Comparison of ENCODE assay signal across 14 cellular contexts in the genomic region with DNA sequence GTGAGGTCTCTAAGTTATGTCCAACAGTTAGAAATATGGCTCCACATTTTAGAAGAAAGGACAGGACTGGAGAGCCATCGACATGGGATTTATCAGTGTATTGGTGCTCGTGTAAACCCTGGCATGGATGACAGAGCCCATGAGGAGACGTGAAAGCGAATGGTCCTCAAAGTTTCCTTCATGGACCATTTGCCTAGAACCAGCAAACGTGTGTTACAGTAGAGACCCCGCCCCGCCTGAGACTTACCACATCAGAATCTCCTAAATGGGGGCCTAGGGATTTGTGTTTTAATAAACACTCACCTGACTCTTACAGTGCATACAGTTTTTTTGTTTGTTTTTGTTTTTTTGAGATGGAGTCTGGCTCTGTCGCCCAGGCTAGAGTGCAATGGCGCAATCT. TPM values are rescaled to one million over a fixed set of nuclear protein-coding genes. Genes with fewer than 3 reads are reported as not detected.
A peak's percentile ranks its signal among the peaks of the same experiment; 100 is the strongest.
DNase-seq lines count a peak whose midpoint lies in the region; ATAC-seq lines count a peak whose summit lies in the region.
"Had no signal": no experiment of that assay in that cellular context is flagged by ENCODE, and none has a peak within 500 bp of the region (broad histone marks: within the 10 kb centered on the region; RNA-seq: fewer than 3 reads in every experiment).

No MANE protein-coding gene starts in this region.

- no peaks in the 10 kb centered on the region for H3K27me3 Mint-ChIP-seq in stimulated activated naive CD8-positive, alpha-beta T cell treated with anti-CD3 and anti-CD28 coated beads, Interleukin-15, Interleukin-2, amounts not matched to agents 100 ng/mL and 50 ng/mL, for 24 hours
- no peaks in the 10 kb centered on the region for H3K27me3 Mint-ChIP-seq in activated T-helper 1 cell treated with anti-CD3 and anti-CD28 coated beads, Interleukin-12 subunit alpha, Interleukin-12 subunit beta, Interleukin-2, Interleukin-4 antibody, amounts not matched to agents 30 ng/mL and 10 ng/mL and 1 ng/mL, durations not matched to agents 14 hours and 24 hours and 36 hours (ENCODE audit: insufficient read depth)

- no peak overlapping the region for H2BK12ac ChIP-seq in mesenchymal stem cell (ENCODE audit: low read length in 2 of 2)

- H3K79me1 ChIP-seq in mesenchymal stem cell (replicated peaks; ENCODE audit: low read length, poor library complexity, severe bottlenecking), result peaks cover 39% of the 10 kb centered on the region

- no peaks in the 10 kb centered on the region for H3K27me3 ChIP-seq in mesenchymal stem cell (ENCODE audit: control insufficient read depth in 1 of 2, insufficient read depth in 1 of 2, low read length in 2 of 2)
- H3K27me3 ChIP-seq: foreskin keratinocyte, ovary had no signal

- H3K4me2 ChIP-seq in mesenchymal stem cell (ENCODE audit: low read length, poor library complexity, severe bottlenecking), result no peak overlapping the region

- no peak overlapping the region for H2AFZ ChIP-seq in mesenchymal stem cell (ENCODE audit: low read depth, low read length)

- H2BK15ac ChIP-seq in mesenchymal stem cell (ENCODE audit: low read depth, poor library complexity, severe bottlenecking), result no peak overlapping the region

- no peak overlapping the region for H2BK5ac ChIP-seq in mesenchymal stem cell (ENCODE audit: low read depth, low read length, poor library complexity, severe bottlenecking)

- H3K36me3 Mint-ChIP-seq in stimulated activated naive CD8-positive, alpha-beta T cell treated with anti-CD3 and anti-CD28 coated beads, Interleukin-15, Interleukin-2, amounts not matched to agents 100 ng/mL and 50 ng/mL, for 24 hours (ENCODE audit: low read depth), result peaks cover 59% of the 10 kb centered on the region
- H3K36me3 Mint-ChIP-seq in activated T-helper 1 cell treated with anti-CD3 and anti-CD28 coated beads, Interleukin-12 subunit alpha, Interleukin-12 subunit beta, Interleukin-2, Interleukin-4 antibody, amounts not matched to agents 30 ng/mL and 10 ng/mL and 1 ng/mL, durations not matched to agents 14 hours and 24 hours and 36 hours (ENCODE audit: low read depth), result peaks cover 56% of the 10 kb centered on the region

- H3K4me1 Mint-ChIP-seq in stimulated activated naive CD8-positive, alpha-beta T cell treated with anti-CD3 and anti-CD28 coated beads, Interleukin-15, Interleukin-2, amounts not matched to agents 100 ng/mL and 50 ng/mL, for 24 hours (ENCODE audit: low read depth), result peaks cover 99% of the 10 kb centered on the region
- H3K4me1 Mint-ChIP-seq in activated T-helper 1 cell treated with anti-CD3 and anti-CD28 coated beads, Interleukin-12 subunit alpha, Interleukin-12 subunit beta, Interleukin-2, Interleukin-4 antibody, amounts not matched to agents 30 ng/mL and 10 ng/mL and 1 ng/mL, durations not matched to agents 14 hours and 24 hours and 36 hours (ENCODE audit: low read depth), result peaks cover 97% of the 10 kb centered on the region

- H3K9me3 Mint-ChIP-seq in stimulated activated naive CD8-positive, alpha-beta T cell treated with anti-CD3 and anti-CD28 coated beads, Interleukin-15, Interleukin-2, amounts not matched to agents 100 ng/mL and 50 ng/mL, for 24 hours, result no peaks in the 10 kb centered on the region
- no peaks in the 10 kb centered on the region for H3K9me3 Mint-ChIP-seq in activated T-helper 1 cell treated with anti-CD3 and anti-CD28 coated beads, Interleukin-12 subunit alpha, Interleukin-12 subunit beta, Interleukin-2, Interleukin-4 antibody, amounts not matched to agents 30 ng/mL and 10 ng/mL and 1 ng/mL, durations not matched to agents 14 hours and 24 hours and 36 hours

- H4K91ac ChIP-seq in mesenchymal stem cell (ENCODE audit: low read length), result peak overlapping the region; percentile 39

- H3K9ac ChIP-seq in mesenchymal stem cell (ENCODE audit: low read length), result no peak overlapping the region

- intact Hi-C loops in activated T-helper 1 cell treated with anti-CD3 and anti-CD28 coated beads, Interleukin-12 subunit alpha, Interleukin-12 subunit beta, Interleukin-2, Interleukin-4 antibody, amounts not matched to agents 30 ng/mL and 10 ng/mL and 1 ng/mL, durations not matched to agents 14 hours and 24 hours and 36 hours (cut with micrococcal nuclease), result loop anchor here (5.0 kb wide), 1 partner anchor 890 kb away; no protein-coding TSS in a partner anchor
- intact Hi-C loops in posterior cingulate gyrus (cut with DNase I), result no loop called here

- H3K14ac ChIP-seq in mesenchymal stem cell (ENCODE audit: low read length in 2 of 2), result no peak overlapping the region

- H4K8ac ChIP-seq in mesenchymal stem cell (ENCODE audit: low read length), result no peak overlapping the region

- H3K9me3 ChIP-seq in mesenchymal stem cell (ENCODE audit: control insufficient read depth, low read length), result no peaks in the 10 kb centered on the region
- H3K9me3 ChIP-seq: ovary had no signal

- DNase-seq in stimulated activated naive CD8-positive, alpha-beta T cell treated with anti-CD3 and anti-CD28 coated beads, Interleukin-15, Interleukin-2, amounts not matched to agents 100 U/mL and 50 U/mL, for 24 hours, result no peak
- DNase-seq in activated T-helper 1 cell treated with anti-CD3 and anti-CD28 coated beads, Interleukin-12 subunit alpha, Interleukin-12 subunit beta, Interleukin-2, Interleukin-4 antibody, amounts not matched to agents 30 ng/mL and 10 ng/mL and 1 ng/mL, durations not matched to agents 14 hours and 24 hours and 36 hours (ENCODE audit: low spot score), result no peak
- DNase-seq in mesenchymal stem cell (no peak), NCI-H1694 treated with DMSO at 0.1 percent for 48 hours (lab: John Stamatoyannopoulos, UW) (no peak), NCI-H2227 (lab: John Stamatoyannopoulos, UW; ENCODE audit: unreplicated experiment) (no peak), NCI-H1092 treated with DMSO at 0.1 percent for 48 hours (lab: John Stamatoyannopoulos, UW) (no peak), posterior cingulate gyrus (no peak)
- DNase-seq: NCI-H1048, NCI-H69, ovary, SHP77 treated with DMSO at 0.1 percent for 48 hours had no signal

- no peaks in the 10 kb centered on the region for H3K36me3 ChIP-seq in mesenchymal stem cell (ENCODE audit: control insufficient read depth in 1 of 2, insufficient read depth in 2 of 2, low read depth in 1 of 2, low read length in 2 of 2)
- H3K36me3 ChIP-seq: ovary had no signal

- H3K4me1 ChIP-seq in mesenchymal stem cell (ENCODE audit: control insufficient read depth, insufficient read depth, low read depth, low read length), result peaks cover 18% of the 10 kb centered on the region
- H3K4me1 ChIP-seq: foreskin keratinocyte had no signal

- over 99% methylated on average over 6 of the region's 9 CpGs for WGBS in mesenchymal stem cell

- H3K4me3 Mint-ChIP-seq in stimulated activated naive CD8-positive, alpha-beta T cell treated with anti-CD3 and anti-CD28 coated beads, Interleukin-15, Interleukin-2, amounts not matched to agents 100 ng/mL and 50 ng/mL, for 24 hours, result peak overlapping the region; percentile 60
- H3K4me3 Mint-ChIP-seq in activated T-helper 1 cell treated with anti-CD3 and anti-CD28 coated beads, Interleukin-12 subunit alpha, Interleukin-12 subunit beta, Interleukin-2, Interleukin-4 antibody, amounts not matched to agents 30 ng/mL and 10 ng/mL and 1 ng/mL, durations not matched to agents 14 hours and 24 hours and 36 hours, result peak overlapping the region; percentile 75

- H3K18ac ChIP-seq in mesenchymal stem cell (ENCODE audit: low read depth in 1 of 2, low read length in 2 of 2), result no peak overlapping the region

- H3K27ac Mint-ChIP-seq in stimulated activated naive CD8-positive, alpha-beta T cell treated with anti-CD3 and anti-CD28 coated beads, Interleukin-15, Interleukin-2, amounts not matched to agents 100 ng/mL and 50 ng/mL, for 24 hours, result peak overlapping the region; percentile 93
- H3K27ac Mint-ChIP-seq in activated T-helper 1 cell treated with anti-CD3 and anti-CD28 coated beads, Interleukin-12 subunit alpha, Interleukin-12 subunit beta, Interleukin-2, Interleukin-4 antibody, amounts not matched to agents 30 ng/mL and 10 ng/mL and 1 ng/mL, durations not matched to agents 14 hours and 24 hours and 36 hours, result peak overlapping the region; percentile 92

- H2BK120ac ChIP-seq in mesenchymal stem cell (ENCODE audit: low read depth, low read length), result no peak overlapping the region

- H3K23ac ChIP-seq in mesenchymal stem cell (ENCODE audit: low read length in 2 of 2), result no peak overlapping the region

- no peak overlapping the region for H3K27ac ChIP-seq in mesenchymal stem cell (ENCODE audit: low read length, poor library complexity, severe bottlenecking)
- H3K27ac ChIP-seq: foreskin keratinocyte, ovary had no signal

- H3K4me3 ChIP-seq in mesenchymal stem cell (ENCODE audit: insufficient read depth in 1 of 2, low read depth in 1 of 2, low read length in 2 of 2), result no peak overlapping the region
- H3K4me3 ChIP-seq: ovary had no signal

- no peak overlapping the region for H2AK5ac ChIP-seq in mesenchymal stem cell (ENCODE audit: low read length, severe bottlenecking)

- H3K4ac ChIP-seq in mesenchymal stem cell (ENCODE audit: low read depth in 1 of 2, low read length in 2 of 2), result no peak overlapping the region

- no peak for ATAC-seq in stimulated activated naive CD8-positive, alpha-beta T cell treated with anti-CD3 and anti-CD28 coated beads, Interleukin-15, Interleukin-2, amounts not matched to agents 100 U/mL and 50 U/mL, for 24 hours
- ATAC-seq: activated CD4-positive, CD25-positive, alpha-beta regulatory T cell treated with anti-CD3 and anti-CD28 coated beads, Interleukin-2, amount 50 U/mL, for 24 hours; foreskin keratinocyte had no signal

RNA-seq across cellular contexts. Expression of a gene that starts 12.2 kb away (rescaled TPM):
- total RNA-seq in activated T-helper 1 cell treated with anti-CD3 and anti-CD28 coated beads, Interleukin-12 subunit alpha, Interleukin-12 subunit beta, Interleukin-2, Interleukin-4 antibody, amounts not matched to agents 30 ng/mL and 10 ng/mL and 1 ng/mL, durations not matched to agents 14 hours and 24 hours and 36 hours, result 290 and 309 TPM in 2 replicates
- 25.6 TPM for polyA plus RNA-seq in mesenchymal stem cell (2013, experiment 1 of 2)
- polyA plus RNA-seq in mesenchymal stem cell (2013, experiment 2 of 2), result 23.8 TPM
